ENCODE assay signal across 8 cellular contexts in the genomic region with DNA sequence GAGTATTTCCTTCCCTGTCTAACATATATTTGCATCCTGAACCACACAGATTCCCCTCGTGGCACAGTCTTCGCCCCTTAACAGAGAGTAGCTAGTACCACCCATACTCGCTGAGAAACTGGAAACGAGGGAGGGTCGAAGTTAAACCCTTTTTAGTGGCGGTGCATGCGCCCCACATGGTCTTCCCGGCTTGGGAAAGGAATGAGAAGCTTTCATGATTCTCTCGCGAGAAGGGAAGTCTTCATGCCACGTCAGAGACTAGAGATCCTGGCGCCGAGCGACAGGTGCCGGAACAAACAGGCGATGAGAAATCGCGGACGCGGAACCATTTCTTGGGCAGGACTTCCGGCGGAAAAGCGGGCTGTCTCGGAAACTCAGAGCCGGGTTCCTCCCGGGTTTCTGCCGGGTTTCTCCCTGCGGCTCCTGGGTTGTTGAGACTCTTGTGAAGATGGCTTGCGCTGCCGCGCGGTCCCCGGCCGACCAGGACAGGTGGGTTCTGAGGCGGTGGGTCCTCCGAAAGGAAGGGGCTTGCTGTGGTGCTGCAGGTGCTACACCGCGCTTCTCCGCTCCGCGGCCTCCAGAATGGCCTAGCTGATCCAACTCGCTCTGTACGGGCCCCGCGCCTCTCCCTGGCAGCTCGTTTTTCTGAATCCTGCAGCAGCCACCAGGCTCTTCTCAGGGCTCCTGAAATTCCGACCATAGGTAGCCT. TPM values are rescaled to one million over a fixed set of nuclear protein-coding genes. Genes with fewer than 3 reads are reported as not detected.
DNase-seq lines count a peak whose midpoint lies in the region; ATAC-seq and TF ChIP-seq lines count a peak whose summit lies in the region.

A gene (plus strand): TSS at position 359 of the 709 bp plus-strand sequence. CDS start 90 bp downstream, at position 449.

- H3K9me3 ChIP-seq in left ventricle myocardium inferior (replicated peaks): no peaks in the 10 kb centered on the region

- peak within 1 kb of the TSS; percentile 87 for H3K4me3 ChIP-seq in left ventricle myocardium inferior

- peaks cover 40% of the 10 kb centered on the region for H3K4me1 ChIP-seq in left ventricle myocardium inferior

- ATAC-seq in HG02884 (IDR thresholded peaks at IDR 0.05; ENCODE audit: unreplicated experiment): peak; percentile 99

- peaks cover 30% of the 10 kb centered on the region for H3K36me3 Mint-ChIP-seq in T-helper 1 cell treated with Interleukin-12 subunit alpha and Interleukin-12 subunit beta and Interleukin-4 antibody, amounts not matched to agents 30 μg/mL and 1 μg/mL, for 36 hours (ENCODE audit: low read depth)
- peaks cover 9% of the 10 kb centered on the region for H3K36me3 Mint-ChIP-seq in progenitor cell of endocrine pancreas (ENCODE audit: insufficient read depth)

- TF ChIP-seq CTCF in GM13977 (IDR thresholded peaks at IDR 0.05; ENCODE audit: extremely low read depth, insufficient read depth, missing control alignments) (no peak), left ventricle myocardium inferior (IDR thresholded peaks at IDR 0.05; ENCODE audit: borderline replicate concordance) (no peak), progenitor cell of endocrine pancreas (IDR thresholded peaks at IDR 0.05; ENCODE audit: unreplicated experiment) (peak; percentile 15)

- peaks cover 4% of the 10 kb centered on the region for H3K9me3 Mint-ChIP-seq in T-helper 1 cell treated with Interleukin-12 subunit alpha and Interleukin-12 subunit beta and Interleukin-4 antibody, amounts not matched to agents 30 μg/mL and 1 μg/mL, for 36 hours
- H3K9me3 Mint-ChIP-seq in progenitor cell of endocrine pancreas (ENCODE audit: low read depth): peaks cover 6% of the 10 kb centered on the region

- H3K4me3 Mint-ChIP-seq in T-helper 1 cell treated with Interleukin-12 subunit alpha and Interleukin-12 subunit beta and Interleukin-4 antibody, amounts not matched to agents 30 μg/mL and 1 μg/mL, for 36 hours: peak within 1 kb of the TSS; percentile 95
- H3K4me3 Mint-ChIP-seq in progenitor cell of endocrine pancreas (ENCODE audit: low read depth): peak within 1 kb of the TSS; percentile 95

- in situ Hi-C loops in GM13977 (cut with MboI; ENCODE audit: low pct_unique_long_range_greater_than_20kb, low sequenced_read_pairs, unreplicated experiment): no loop called here

- peak within 1 kb of the TSS; percentile 97 for H3K27ac Mint-ChIP-seq in T-helper 1 cell treated with Interleukin-12 subunit alpha and Interleukin-12 subunit beta and Interleukin-4 antibody, amounts not matched to agents 30 μg/mL and 1 μg/mL, for 36 hours
- peak within 1 kb of the TSS; percentile 96 for H3K27ac Mint-ChIP-seq in progenitor cell of endocrine pancreas

- no peaks in the 10 kb centered on the region for H3K27me3 ChIP-seq in left ventricle myocardium inferior (ENCODE audit: low read depth)

- peaks cover 31% of the 10 kb centered on the region for H3K4me1 Mint-ChIP-seq in T-helper 1 cell treated with Interleukin-12 subunit alpha and Interleukin-12 subunit beta and Interleukin-4 antibody, amounts not matched to agents 30 μg/mL and 1 μg/mL, for 36 hours (ENCODE audit: low read depth)
- peaks cover 17% of the 10 kb centered on the region for H3K4me1 Mint-ChIP-seq in progenitor cell of endocrine pancreas (ENCODE audit: low read depth)

- peaks cover 35% of the 10 kb centered on the region for H3K36me3 ChIP-seq in left ventricle myocardium inferior

- H3K27me3 Mint-ChIP-seq in T-helper 1 cell treated with Interleukin-12 subunit alpha and Interleukin-12 subunit beta and Interleukin-4 antibody, amounts not matched to agents 30 μg/mL and 1 μg/mL, for 36 hours (ENCODE audit: low read depth): peaks cover 14% of the 10 kb centered on the region
- peaks cover 17% of the 10 kb centered on the region for H3K27me3 Mint-ChIP-seq in progenitor cell of endocrine pancreas

- intact Hi-C loops in left ventricle myocardium inferior (cut with micrococcal nuclease): loop anchor here (10.0 kb wide), 2 partner anchors 54 to 114 kb away; a partner anchor contains a TSS

- DNase-seq in GM13977 (ENCODE audit: low spot score): peak; percentile 90
- peak; percentile 95 for DNase-seq in NCI-H1694 (lab: John Stamatoyannopoulos, UW)
- DNase-seq in amniotic stem cell (lab: John Stamatoyannopoulos, UW): peak; percentile 98
- peak; percentile 93 for DNase-seq in left ventricle myocardium inferior
- peak; percentile 79 for DNase-seq in progenitor cell of endocrine pancreas (ENCODE audit: low spot score, unreplicated experiment)
- peak; percentile 96 for DNase-seq in ureter (ENCODE audit: low spot score)

- H3K27ac ChIP-seq in left ventricle myocardium inferior (replicated peaks): peak within 1 kb of the TSS; percentile 90

RNA-seq across cellular contexts. Expression of the gene that starts here (rescaled TPM):
- total RNA-seq in left ventricle myocardium inferior: 31.6 TPM
- total RNA-seq in progenitor cell of endocrine pancreas: 61.6 and 62.0 TPM in 2 replicates
- total RNA-seq in ureter: 33.7 TPM

Comparison
In these comparisons a context has a peak if more than half of its experiments do, and no peak if none do; other contexts are left out.
1. Peak in every context shown above with its lines: DNase-seq, ATAC-seq, H3K4me3 ChIP-seq and H3K27ac ChIP-seq.